In genomic region chr17:82339634-82340580, GRCh38 we compare ENCODE assay signal across 10 cellular contexts. TPM values are rescaled to one million over a fixed set of nuclear protein-coding genes. Genes with fewer than 3 reads are reported as not detected.
A peak's percentile ranks its signal among the peaks of the same experiment; 100 is the strongest.
DNase-seq lines count a peak whose midpoint lies in the region; ATAC-seq and TF ChIP-seq lines count a peak whose summit lies in the region.
"Had no signal": no experiment of that assay in that cellular context is flagged by ENCODE, and none has a peak within 500 bp of the region (broad histone marks: within the 10 kb centered on the region; RNA-seq: fewer than 3 reads in every experiment).

No MANE protein-coding gene starts in this region.

- H3K4me1 ChIP-seq in HCT116 (ENCODE audit: control insufficient read depth in 1 of 2, insufficient read depth in 2 of 2, low read length in 2 of 2) (peaks cover 50 to 65% of the 10 kb centered on the region in 2 experiments), hepatocyte (ENCODE audit: insufficient read depth) (peaks cover 27% of the 10 kb centered on the region), stomach (peaks cover 17 to 46% (median 33%) of the 10 kb centered on the region in 4 donors)

- H4K20me1 ChIP-seq in HCT116 (ENCODE audit: insufficient read depth) (no peaks in the 10 kb centered on the region), hepatocyte (ENCODE audit: insufficient read depth, poor library complexity, severe bottlenecking) (no peaks in the 10 kb centered on the region)

- H3K79me2 ChIP-seq in HCT116 (ENCODE audit: insufficient read depth, low read length) (no peaks in the 10 kb centered on the region), hepatocyte (no peaks in the 10 kb centered on the region)

- TF ChIP-seq POLR2A in HCT116 (IDR thresholded peaks at IDR 0.05; ENCODE audit: borderline replicate concordance, extremely low read depth, insufficient read depth, insufficient read length) (no peak), stomach (IDR thresholded peaks at IDR 0.05) (no peak)

- H3K9me3 ChIP-seq in HCT116 (ENCODE audit: control insufficient read depth in 1 of 2, insufficient read depth in 1 of 2, low read depth in 1 of 2, low read length in 2 of 2) (no peaks in the 10 kb centered on the region), hepatocyte (ENCODE audit: low read depth) (no peaks in the 10 kb centered on the region), stomach (no peaks in the 10 kb centered on the region)

- RAD21 ChIA-PET in HCT116 (lab: Charles Lee; ENCODE audit: low non-redundant PET in 1 of 2, low total read pairs in 2 of 2, uncharacterized antibody in 2 of 2, unreplicated experiment in 2 of 2) = interaction anchor here in 1 of 2 experiments (0.7 kb wide), 1 partner anchor 428 kb away, joined by 4 read pairs; no protein-coding TSS in a partner anchor

- intact Hi-C loops in HCT116 (cut with micrococcal nuclease) = loop anchor here (2.0 to 5.0 kb wide), 2 partner anchors 253 to 308 kb away; partner anchors contain the start of gene RAC3
- intact Hi-C loops in stomach (cut with DNase I; ENCODE audit: low total_unique reads) = no loop called here

- no peak for TF ChIP-seq EP300 in stomach (IDR thresholded peaks at IDR 0.05)

- H2AFZ ChIP-seq in HCT116 (ENCODE audit: low read depth, low read length, poor library complexity, severe bottlenecking) (peak overlapping the region; percentile 10), hepatocyte (peak overlapping the region; percentile 50)

- H3K27ac ChIP-seq in HCT116 (ENCODE audit: low read depth, low read length) (peak overlapping the region; percentile 96), hepatocyte (peak overlapping the region; percentile 80), stomach (peak overlapping the region; percentile 52 to 86 (median 76))

- no peaks in the 10 kb centered on the region for H3K9me2 ChIP-seq in HCT116 (ENCODE audit: insufficient read depth)
- H3K9me2 ChIP-seq in hepatocyte (replicated peaks; ENCODE audit: insufficient read depth) = no peaks in the 10 kb centered on the region

- CTCF ChIA-PET in HCT116 (lab: Charles Lee) = interaction anchor here (0.5 to 1.6 kb wide), 3 partner anchors 10 to 302 kb away, joined by 3 to 5 read pairs (median 4); partner anchors contain the start of gene DCXR

- H3K4me2 ChIP-seq in HCT116 (ENCODE audit: low read length) (peak overlapping the region; percentile 89), hepatocyte (peak overlapping the region; percentile 72)

- H3K9ac ChIP-seq in HCT116 (ENCODE audit: low read length) = peak overlapping the region; percentile 70

- H3K36me3 ChIP-seq in HCT116 (ENCODE audit: control insufficient read depth in 1 of 2, insufficient read depth in 2 of 2, low read length in 2 of 2) (no peaks in the 10 kb centered on the region), hepatocyte (replicated peaks; ENCODE audit: insufficient read depth, low read depth) (no peaks in the 10 kb centered on the region), stomach (no peaks in the 10 kb centered on the region)

- TF ChIP-seq CTCF in HCT116 (IDR thresholded peaks at IDR 0.05 in 2 of 3, conservative IDR thresholded peaks at IDR 0.05 in 1 of 3; ENCODE audit: borderline replicate concordance in 1 of 3, insufficient read depth in 1 of 3, low read depth in 2 of 3, low read length in 2 of 3) (no peak), hepatocyte (IDR thresholded peaks at IDR 0.05; ENCODE audit: poor library complexity) (no peak), stomach (IDR thresholded peaks at IDR 0.05) (no peak)

- POLR2A ChIA-PET in HCT116 (lab: Charles Lee) = interaction anchor here (1.3 to 2.0 kb wide), 2 partner anchors 57 to 111 kb away, joined by 3 to 4 read pairs; partner anchors contain the start of gene SLC16A3

- H3K27me3 ChIP-seq in HCT116 (ENCODE audit: insufficient read depth, low read length) (no peaks in the 10 kb centered on the region), hepatocyte (no peaks in the 10 kb centered on the region), stomach (no peaks in the 10 kb centered on the region)

- peak; percentile 33 for ATAC-seq in HCT116
- no peak for ATAC-seq in HG02970 (IDR thresholded peaks at IDR 0.05; ENCODE audit: low FRiP score, unreplicated experiment)
- ATAC-seq: T-helper 17 cell had no signal

- in situ Hi-C loops in G401 (cut with HindIII; ENCODE audit: low sequenced_read_pairs) = loop anchor here (10.0 kb wide), 2 partner anchors 45 to 75 kb away; partner anchors contain the start of genes HEXD and OGFOD3

- no peak for DNase-seq in HCT116 (ENCODE audit: low read depth, low spot score)
- peak; percentile 73 for DNase-seq in astrocyte of the hippocampus (ENCODE audit: low read depth, low spot score)
- no peak for DNase-seq in hepatocyte (ENCODE audit: low spot score)
- DNase-seq in stomach = no peak
- DNase-seq in COR-L47 (lab: John Stamatoyannopoulos, UW) = no peak
- DNase-seq in NCI-H510A (lab: John Stamatoyannopoulos, UW) = no peak
- DNase-seq in G401 (ENCODE audit: low spot score) = no peak
- DNase-seq: NCI-H510A treated with DMSO at 0.1 percent for 48 hours, T-helper 17 cell had no signal

- 59% methylated on average over 8 of the region's 10 CpGs for WGBS in hepatocyte (ENCODE audit: low lambda C conversion rate, missing lambda C conversion rate)
- WGBS in stomach, 5 donors = 58 to 64% (median 60%) methylated on average over 7 to 10 of the region's 10 CpGs

- no peak for TF ChIP-seq RAD21 in HCT116 (IDR thresholded peaks at IDR 0.05; ENCODE audit: low read depth)

- H3K4me3 ChIP-seq in HCT116 (replicated peaks in 1 of 2; ENCODE audit: low read depth in 1 of 2, low read length in 2 of 2) (peak overlapping the region; percentile 49 to 61), hepatocyte (no peak overlapping the region), stomach (peak overlapping the region; percentile 30 to 42 (median 33))

- BruUV-seq in HCT116 (replicated peaks; lab: Mats Ljungman, UMichigan) = no TSS peak

TF ChIP-seq in HCT116, 20 proteins besides CTCF, POLR2A, EP300 and RAD21 (continues in another document):
- TF ChIP-seq MAX (IDR thresholded peaks at IDR 0.05) (no peak), EGR1 (IDR thresholded peaks at IDR 0.05; ENCODE audit: low read depth) (no peak), CBX3 (IDR thresholded peaks at IDR 0.05; ENCODE audit: low read depth) (no peak), FOSL1 (IDR thresholded peaks at IDR 0.05; ENCODE audit: low read depth) (no peak), CEBPB (IDR thresholded peaks at IDR 0.05; ENCODE audit: low read depth) (no peak), REST (IDR thresholded peaks at IDR 0.05; ENCODE audit: low read depth) (no peak), ATF3 (IDR thresholded peaks at IDR 0.05) (no peak), JUND (IDR thresholded peaks at IDR 0.05) (no peak), ZNF274 (IDR thresholded peaks at IDR 0.05; ENCODE audit: low read depth, low read length) (no peak)

RNA-seq across cellular contexts. Expression of gene SECTM1, which starts 6.3 kb away (rescaled TPM):
- total RNA-seq in HCT116 (2021; ENCODE audit: unreplicated experiment) (6.8 TPM), hepatocyte (9.3 and 9.7 TPM in 2 replicates), stomach (10 to 100 TPM in 2 of 5 donors, 1 to 10 TPM in 3; 1.8 to 48.8 (median 6.7) TPM)
- polyA plus RNA-seq in HCT116 (2012) = 6.8 and 8.8 TPM in 2 replicates
- polyA plus RNA-seq in hepatocyte (9.9 and 15.0 TPM in 2 replicates), stomach (10 to 100 TPM in 2 of 3 donors, 1 to 10 TPM in 1; 9.3 to 23.1 (median 10.2) TPM)
- total RNA-seq in G401 (2014; rRNA removed; shearing (Covaris generic)) = 3.1 and 10.5 TPM in 2 replicates

RNA-seq across cellular contexts. Expression of gene TEX19, which starts 19.1 kb away (rescaled TPM):
- total RNA-seq in HCT116 (2021; ENCODE audit: unreplicated experiment) = 2.1 TPM
- 2.2 and 2.8 TPM in 2 replicates for polyA plus RNA-seq in HCT116 (2012)
- total RNA-seq in hepatocyte = not detected in 2 replicates
- not detected in 2 replicates for polyA plus RNA-seq in hepatocyte
- total RNA-seq in stomach = not detected
- polyA plus RNA-seq in stomach = not detected
- 5.5 and 5.7 TPM in 2 replicates for total RNA-seq in G401 (2014; rRNA removed; shearing (Covaris generic))
- total RNA-seq: T-helper 17 cell had no signal

RNA-seq across cellular contexts. Expression of gene CD7, which starts 22.5 kb away (rescaled TPM):
- 0.61 TPM for total RNA-seq in HCT116 (2021; ENCODE audit: unreplicated experiment)
- 0.08 and 0.39 TPM in 2 replicates for polyA plus RNA-seq in HCT116 (2012)
- total RNA-seq in hepatocyte = 0.64 and 1.8 TPM in 2 replicates
- 7.0 and 7.8 TPM in 2 replicates for polyA plus RNA-seq in hepatocyte
- total RNA-seq in stomach = 1 to 10 TPM in 2 of 5 donors, not detected in 3; 2.0 to 4.3 TPM
- 1 to 10 TPM; 2.1 to 8.6 (median 3.7) TPM for polyA plus RNA-seq in stomach
- total RNA-seq in G401 (2014; rRNA removed; shearing (Covaris generic)) = 3.8 and 26.3 TPM in 2 replicates

RNA-seq across cellular contexts. Expression of gene UTS2R, which starts 31.7 kb away (rescaled TPM):
- total RNA-seq in HCT116 (2021; ENCODE audit: unreplicated experiment) = not detected
- polyA plus RNA-seq in HCT116 (2012) = 0.07 TPM in 1 of 2 replicates, not detected in the other
- total RNA-seq in hepatocyte = 0.10 TPM in 1 of 2 replicates, not detected in the other
- not detected in 2 replicates for polyA plus RNA-seq in hepatocyte
- not detected for total RNA-seq in stomach
- not detected for polyA plus RNA-seq in stomach
- total RNA-seq in G401 (2014; rRNA removed; shearing (Covaris generic)) = 1.5 TPM in 1 of 2 replicates, not detected in the other
- total RNA-seq: T-helper 17 cell had no signal
